1 cellular context compared by ENCODE assay signal in the genomic region with DNA sequence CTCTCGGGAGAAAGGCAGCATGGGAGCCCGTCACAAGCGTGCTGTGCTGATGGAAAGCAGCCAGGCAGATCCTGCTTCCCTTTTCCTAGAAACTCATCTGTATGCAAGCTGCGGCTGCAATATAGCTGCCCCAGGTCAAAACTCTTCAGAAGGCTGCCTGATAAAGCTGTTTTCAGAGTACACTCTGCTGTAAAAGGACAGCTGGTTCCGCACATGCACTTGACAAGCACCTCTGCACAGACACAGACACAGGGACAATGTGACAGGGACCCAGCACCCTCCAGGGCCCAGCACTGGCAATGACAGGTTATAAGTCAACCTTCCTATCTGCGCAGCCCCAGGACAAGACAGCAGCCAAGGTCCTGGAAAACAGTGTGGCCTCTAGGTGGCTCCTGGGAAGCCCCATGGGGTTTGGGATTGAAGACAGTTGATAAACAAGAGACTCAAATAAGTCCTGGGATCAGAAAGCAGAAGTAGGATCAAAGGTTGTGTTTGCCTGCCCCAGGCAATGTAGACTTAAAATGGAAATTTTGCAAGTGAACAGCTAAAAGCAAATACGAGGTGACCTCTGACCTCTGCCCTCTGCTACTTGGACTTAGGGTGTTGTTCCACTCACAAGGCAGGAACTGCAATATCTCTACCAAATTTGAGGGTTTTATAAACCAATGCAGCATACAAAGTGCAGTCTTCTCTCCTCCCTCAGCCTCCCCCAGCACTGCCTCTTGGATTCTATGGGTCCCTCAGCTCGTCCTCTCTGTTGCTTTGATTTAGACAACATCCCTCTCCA.
TF ChIP-seq lines count a peak whose summit lies in the region.

No MANE protein-coding gene starts in this region.

TF ChIP-seq in HepG2, 621 proteins besides CTCF, POLR2A, EP300 and RAD21 (continued from another document and continues in another):
- TF ChIP-seq, protein P1, sequence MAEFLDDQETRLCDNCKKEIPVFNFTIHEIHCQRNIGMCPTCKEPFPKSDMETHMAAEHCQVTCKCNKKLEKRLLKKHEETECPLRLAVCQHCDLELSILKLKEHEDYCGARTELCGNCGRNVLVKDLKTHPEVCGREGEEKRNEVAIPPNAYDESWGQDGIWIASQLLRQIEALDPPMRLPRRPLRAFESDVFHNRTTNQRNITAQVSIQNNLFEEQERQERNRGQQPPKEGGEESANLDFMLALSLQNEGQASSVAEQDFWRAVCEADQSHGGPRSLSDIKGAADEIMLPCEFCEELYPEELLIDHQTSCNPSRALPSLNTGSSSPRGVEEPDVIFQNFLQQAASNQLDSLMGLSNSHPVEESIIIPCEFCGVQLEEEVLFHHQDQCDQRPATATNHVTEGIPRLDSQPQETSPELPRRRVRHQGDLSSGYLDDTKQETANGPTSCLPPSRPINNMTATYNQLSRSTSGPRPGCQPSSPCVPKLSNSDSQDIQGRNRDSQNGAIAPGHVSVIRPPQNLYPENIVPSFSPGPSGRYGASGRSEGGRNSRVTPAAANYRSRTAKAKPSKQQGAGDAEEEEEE (CRISPR knock-in tag; IDR thresholded peaks at IDR 0.05; ENCODE audit: borderline replicate concordance), result no peak
- TF ChIP-seq RARG (CRISPR knock-in tag; IDR thresholded peaks at IDR 0.05; ENCODE audit: low read depth), result no peak
- TF ChIP-seq GFI1 (CRISPR knock-in tag; IDR thresholded peaks at IDR 0.05; ENCODE audit: borderline replicate concordance), result peak; percentile 91
- TF ChIP-seq, protein P2, sequence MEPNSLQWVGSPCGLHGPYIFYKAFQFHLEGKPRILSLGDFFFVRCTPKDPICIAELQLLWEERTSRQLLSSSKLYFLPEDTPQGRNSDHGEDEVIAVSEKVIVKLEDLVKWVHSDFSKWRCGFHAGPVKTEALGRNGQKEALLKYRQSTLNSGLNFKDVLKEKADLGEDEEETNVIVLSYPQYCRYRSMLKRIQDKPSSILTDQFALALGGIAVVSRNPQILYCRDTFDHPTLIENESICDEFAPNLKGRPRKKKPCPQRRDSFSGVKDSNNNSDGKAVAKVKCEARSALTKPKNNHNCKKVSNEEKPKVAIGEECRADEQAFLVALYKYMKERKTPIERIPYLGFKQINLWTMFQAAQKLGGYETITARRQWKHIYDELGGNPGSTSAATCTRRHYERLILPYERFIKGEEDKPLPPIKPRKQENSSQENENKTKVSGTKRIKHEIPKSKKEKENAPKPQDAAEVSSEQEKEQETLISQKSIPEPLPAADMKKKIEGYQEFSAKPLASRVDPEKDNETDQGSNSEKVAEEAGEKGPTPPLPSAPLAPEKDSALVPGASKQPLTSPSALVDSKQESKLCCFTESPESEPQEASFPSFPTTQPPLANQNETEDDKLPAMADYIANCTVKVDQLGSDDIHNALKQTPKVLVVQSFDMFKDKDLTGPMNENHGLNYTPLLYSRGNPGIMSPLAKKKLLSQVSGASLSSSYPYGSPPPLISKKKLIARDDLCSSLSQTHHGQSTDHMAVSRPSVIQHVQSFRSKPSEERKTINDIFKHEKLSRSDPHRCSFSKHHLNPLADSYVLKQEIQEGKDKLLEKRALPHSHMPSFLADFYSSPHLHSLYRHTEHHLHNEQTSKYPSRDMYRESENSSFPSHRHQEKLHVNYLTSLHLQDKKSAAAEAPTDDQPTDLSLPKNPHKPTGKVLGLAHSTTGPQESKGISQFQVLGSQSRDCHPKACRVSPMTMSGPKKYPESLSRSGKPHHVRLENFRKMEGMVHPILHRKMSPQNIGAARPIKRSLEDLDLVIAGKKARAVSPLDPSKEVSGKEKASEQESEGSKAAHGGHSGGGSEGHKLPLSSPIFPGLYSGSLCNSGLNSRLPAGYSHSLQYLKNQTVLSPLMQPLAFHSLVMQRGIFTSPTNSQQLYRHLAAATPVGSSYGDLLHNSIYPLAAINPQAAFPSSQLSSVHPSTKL (CRISPR knock-in tag; IDR thresholded peaks at IDR 0.05), result peak; percentile 98
- no peak; the same call in 1 of the 2 replicates for TF ChIP-seq AHR (CRISPR knock-in tag; IDR thresholded peaks at IDR 0.05)
- no peak; the same call in none of the 2 replicates for TF ChIP-seq GATAD1 (CRISPR knock-in tag; IDR thresholded peaks at IDR 0.05)
- TF ChIP-seq ZNF343 (CRISPR knock-in tag; IDR thresholded peaks at IDR 0.05), result no peak
- TF ChIP-seq, protein P3, sequence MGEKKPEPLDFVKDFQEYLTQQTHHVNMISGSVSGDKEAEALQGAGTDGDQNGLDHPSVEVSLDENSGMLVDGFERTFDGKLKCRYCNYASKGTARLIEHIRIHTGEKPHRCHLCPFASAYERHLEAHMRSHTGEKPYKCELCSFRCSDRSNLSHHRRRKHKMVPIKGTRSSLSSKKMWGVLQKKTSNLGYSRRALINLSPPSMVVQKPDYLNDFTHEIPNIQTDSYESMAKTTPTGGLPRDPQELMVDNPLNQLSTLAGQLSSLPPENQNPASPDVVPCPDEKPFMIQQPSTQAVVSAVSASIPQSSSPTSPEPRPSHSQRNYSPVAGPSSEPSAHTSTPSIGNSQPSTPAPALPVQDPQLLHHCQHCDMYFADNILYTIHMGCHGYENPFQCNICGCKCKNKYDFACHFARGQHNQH (CRISPR knock-in tag; IDR thresholded peaks at IDR 0.05), result peak; percentile 78
- no peak for TF ChIP-seq ZNF124 (CRISPR knock-in tag; IDR thresholded peaks at IDR 0.05)
- 0 out of 2 replicates have a peak, but pooled peaks have one; percentile 10 for TF ChIP-seq ZNF652 (CRISPR knock-in tag; IDR thresholded peaks at IDR 0.05; ENCODE audit: borderline replicate concordance, low read depth)
- TF ChIP-seq, protein P4, sequence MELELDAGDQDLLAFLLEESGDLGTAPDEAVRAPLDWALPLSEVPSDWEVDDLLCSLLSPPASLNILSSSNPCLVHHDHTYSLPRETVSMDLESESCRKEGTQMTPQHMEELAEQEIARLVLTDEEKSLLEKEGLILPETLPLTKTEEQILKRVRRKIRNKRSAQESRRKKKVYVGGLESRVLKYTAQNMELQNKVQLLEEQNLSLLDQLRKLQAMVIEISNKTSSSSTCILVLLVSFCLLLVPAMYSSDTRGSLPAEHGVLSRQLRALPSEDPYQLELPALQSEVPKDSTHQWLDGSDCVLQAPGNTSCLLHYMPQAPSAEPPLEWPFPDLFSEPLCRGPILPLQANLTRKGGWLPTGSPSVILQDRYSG (CRISPR knock-in tag; IDR thresholded peaks at IDR 0.05), result no peak
- TF ChIP-seq CHD2 (IDR thresholded peaks at IDR 0.05; ENCODE audit: low read depth, low read length), result no peak; the same call in 1 of the 2 replicates
- TF ChIP-seq ZBTB3 (CRISPR knock-in tag; IDR thresholded peaks at IDR 0.05; ENCODE audit: borderline replicate concordance, low read depth), result no peak
- TF ChIP-seq, protein P5, sequence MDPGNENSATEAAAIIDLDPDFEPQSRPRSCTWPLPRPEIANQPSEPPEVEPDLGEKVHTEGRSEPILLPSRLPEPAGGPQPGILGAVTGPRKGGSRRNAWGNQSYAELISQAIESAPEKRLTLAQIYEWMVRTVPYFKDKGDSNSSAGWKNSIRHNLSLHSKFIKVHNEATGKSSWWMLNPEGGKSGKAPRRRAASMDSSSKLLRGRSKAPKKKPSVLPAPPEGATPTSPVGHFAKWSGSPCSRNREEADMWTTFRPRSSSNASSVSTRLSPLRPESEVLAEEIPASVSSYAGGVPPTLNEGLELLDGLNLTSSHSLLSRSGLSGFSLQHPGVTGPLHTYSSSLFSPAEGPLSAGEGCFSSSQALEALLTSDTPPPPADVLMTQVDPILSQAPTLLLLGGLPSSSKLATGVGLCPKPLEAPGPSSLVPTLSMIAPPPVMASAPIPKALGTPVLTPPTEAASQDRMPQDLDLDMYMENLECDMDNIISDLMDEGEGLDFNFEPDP (CRISPR knock-in tag; conservative IDR thresholded peaks at IDR 0.05), result no peak
- TF ChIP-seq ZNF256 (CRISPR knock-in tag; conservative IDR thresholded peaks at IDR 0.05), result 0 out of 2 replicates have a peak, but pooled peaks have one; percentile 62
- TF ChIP-seq ZNF530 (CRISPR knock-in tag; IDR thresholded peaks at IDR 0.05; ENCODE audit: low read depth), result no peak
- TF ChIP-seq JDP2 (CRISPR knock-in tag; IDR thresholded peaks at IDR 0.05; ENCODE audit: borderline replicate concordance), result no peak
- no peak for TF ChIP-seq ARNT (IDR thresholded peaks at IDR 0.05)
- TF ChIP-seq ZNF225 (CRISPR knock-in tag; IDR thresholded peaks at IDR 0.05), result no peak
- no peak for TF ChIP-seq ZNF678 (CRISPR knock-in tag; IDR thresholded peaks at IDR 0.05)
- no peak; the same call in 1 of the 2 replicates for TF ChIP-seq ZNF589 (CRISPR knock-in tag; conservative IDR thresholded peaks at IDR 0.05)
- no peak for TF ChIP-seq MLLT10 (CRISPR knock-in tag; IDR thresholded peaks at IDR 0.05)
- TF ChIP-seq AGO1 (IDR thresholded peaks at IDR 0.05; ENCODE audit: low read depth, low read length, poor library complexity, severe bottlenecking), result no peak
- TF ChIP-seq TMF1 (CRISPR knock-in tag; IDR thresholded peaks at IDR 0.05; ENCODE audit: low read depth), result no peak
- peak; percentile 68; the same call in 1 of the 2 replicates for TF ChIP-seq ZNF292 (CRISPR knock-in tag; IDR thresholded peaks at IDR 0.05; ENCODE audit: borderline replicate concordance, low read depth)
- no peak for TF ChIP-seq PLRG1 (conservative IDR thresholded peaks at IDR 0.05)
- TF ChIP-seq, protein P6, sequence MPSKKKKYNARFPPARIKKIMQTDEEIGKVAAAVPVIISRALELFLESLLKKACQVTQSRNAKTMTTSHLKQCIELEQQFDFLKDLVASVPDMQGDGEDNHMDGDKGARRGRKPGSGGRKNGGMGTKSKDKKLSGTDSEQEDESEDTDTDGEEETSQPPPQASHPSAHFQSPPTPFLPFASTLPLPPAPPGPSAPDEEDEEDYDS (CRISPR knock-in tag; IDR thresholded peaks at IDR 0.05), result peak; percentile 70; the same call in 1 of the 2 replicates
- no peak for TF ChIP-seq NFKB2 (CRISPR knock-in tag; IDR thresholded peaks at IDR 0.05; ENCODE audit: borderline replicate concordance)
- peak; percentile 39 for TF ChIP-seq GABPB1 (CRISPR knock-in tag; IDR thresholded peaks at IDR 0.05)
- no peak for TF ChIP-seq MBD4 (IDR thresholded peaks at IDR 0.05; ENCODE audit: borderline replicate concordance, low read length)
- peak; percentile 26 for TF ChIP-seq ELF1 (CRISPR knock-in tag; IDR thresholded peaks at IDR 0.05)
- TF ChIP-seq, protein P7, sequence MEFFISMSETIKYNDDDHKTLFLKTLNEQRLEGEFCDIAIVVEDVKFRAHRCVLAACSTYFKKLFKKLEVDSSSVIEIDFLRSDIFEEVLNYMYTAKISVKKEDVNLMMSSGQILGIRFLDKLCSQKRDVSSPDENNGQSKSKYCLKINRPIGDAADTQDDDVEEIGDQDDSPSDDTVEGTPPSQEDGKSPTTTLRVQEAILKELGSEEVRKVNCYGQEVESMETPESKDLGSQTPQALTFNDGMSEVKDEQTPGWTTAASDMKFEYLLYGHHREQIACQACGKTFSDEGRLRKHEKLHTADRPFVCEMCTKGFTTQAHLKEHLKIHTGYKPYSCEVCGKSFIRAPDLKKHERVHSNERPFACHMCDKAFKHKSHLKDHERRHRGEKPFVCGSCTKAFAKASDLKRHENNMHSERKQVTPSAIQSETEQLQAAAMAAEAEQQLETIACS (CRISPR knock-in tag; IDR thresholded peaks at IDR 0.05), result no peak
- 0 out of 2 replicates have a peak, but pooled peaks have one; percentile 30 for TF ChIP-seq ZNF543 (CRISPR knock-in tag; IDR thresholded peaks at IDR 0.05)
- no peak for TF ChIP-seq STAT5B (CRISPR knock-in tag; IDR thresholded peaks at IDR 0.05)
- TF ChIP-seq ZFP1 (CRISPR knock-in tag; IDR thresholded peaks at IDR 0.05), result peak; percentile 89
- TF ChIP-seq, protein P8, sequence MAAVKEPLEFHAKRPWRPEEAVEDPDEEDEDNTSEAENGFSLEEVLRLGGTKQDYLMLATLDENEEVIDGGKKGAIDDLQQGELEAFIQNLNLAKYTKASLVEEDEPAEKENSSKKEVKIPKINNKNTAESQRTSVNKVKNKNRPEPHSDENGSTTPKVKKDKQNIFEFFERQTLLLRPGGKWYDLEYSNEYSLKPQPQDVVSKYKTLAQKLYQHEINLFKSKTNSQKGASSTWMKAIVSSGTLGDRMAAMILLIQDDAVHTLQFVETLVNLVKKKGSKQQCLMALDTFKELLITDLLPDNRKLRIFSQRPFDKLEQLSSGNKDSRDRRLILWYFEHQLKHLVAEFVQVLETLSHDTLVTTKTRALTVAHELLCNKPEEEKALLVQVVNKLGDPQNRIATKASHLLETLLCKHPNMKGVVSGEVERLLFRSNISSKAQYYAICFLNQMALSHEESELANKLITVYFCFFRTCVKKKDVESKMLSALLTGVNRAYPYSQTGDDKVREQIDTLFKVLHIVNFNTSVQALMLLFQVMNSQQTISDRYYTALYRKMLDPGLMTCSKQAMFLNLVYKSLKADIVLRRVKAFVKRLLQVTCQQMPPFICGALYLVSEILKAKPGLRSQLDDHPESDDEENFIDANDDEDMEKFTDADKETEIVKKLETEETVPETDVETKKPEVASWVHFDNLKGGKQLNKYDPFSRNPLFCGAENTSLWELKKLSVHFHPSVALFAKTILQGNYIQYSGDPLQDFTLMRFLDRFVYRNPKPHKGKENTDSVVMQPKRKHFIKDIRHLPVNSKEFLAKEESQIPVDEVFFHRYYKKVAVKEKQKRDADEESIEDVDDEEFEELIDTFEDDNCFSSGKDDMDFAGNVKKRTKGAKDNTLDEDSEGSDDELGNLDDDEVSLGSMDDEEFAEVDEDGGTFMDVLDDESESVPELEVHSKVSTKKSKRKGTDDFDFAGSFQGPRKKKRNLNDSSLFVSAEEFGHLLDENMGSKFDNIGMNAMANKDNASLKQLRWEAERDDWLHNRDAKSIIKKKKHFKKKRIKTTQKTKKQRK (IDR thresholded peaks at IDR 0.05; ENCODE audit: low read length), result no peak
- peak; percentile 53; the same call in 1 of the 2 replicates for TF ChIP-seq ZFX (CRISPR knock-in tag; IDR thresholded peaks at IDR 0.05; ENCODE audit: low read depth)
- TF ChIP-seq MAFF (IDR thresholded peaks at IDR 0.05; ENCODE audit: low read depth, low read length), result no peak
- peak; percentile 92 for TF ChIP-seq SMAD3 (CRISPR knock-in tag; IDR thresholded peaks at IDR 0.05)
- no peak for TF ChIP-seq ZNF33A (CRISPR knock-in tag; IDR thresholded peaks at IDR 0.05; ENCODE audit: borderline replicate concordance)
- peak; percentile 40 for TF ChIP-seq ZEB1 (IDR thresholded peaks at IDR 0.05; ENCODE audit: insufficient replicate concordance, low read depth)
- TF ChIP-seq EED (CRISPR knock-in tag; IDR thresholded peaks at IDR 0.05), result peak; percentile 29; the same call in 1 of the 2 replicates
- TF ChIP-seq JUND (CRISPR knock-in tag; IDR thresholded peaks at IDR 0.05), result no peak
- TF ChIP-seq ZNF672 (CRISPR knock-in tag; IDR thresholded peaks at IDR 0.05), result no peak
- no peak for TF ChIP-seq GZF1 (CRISPR knock-in tag; IDR thresholded peaks at IDR 0.05)
- TF ChIP-seq, protein P9, sequence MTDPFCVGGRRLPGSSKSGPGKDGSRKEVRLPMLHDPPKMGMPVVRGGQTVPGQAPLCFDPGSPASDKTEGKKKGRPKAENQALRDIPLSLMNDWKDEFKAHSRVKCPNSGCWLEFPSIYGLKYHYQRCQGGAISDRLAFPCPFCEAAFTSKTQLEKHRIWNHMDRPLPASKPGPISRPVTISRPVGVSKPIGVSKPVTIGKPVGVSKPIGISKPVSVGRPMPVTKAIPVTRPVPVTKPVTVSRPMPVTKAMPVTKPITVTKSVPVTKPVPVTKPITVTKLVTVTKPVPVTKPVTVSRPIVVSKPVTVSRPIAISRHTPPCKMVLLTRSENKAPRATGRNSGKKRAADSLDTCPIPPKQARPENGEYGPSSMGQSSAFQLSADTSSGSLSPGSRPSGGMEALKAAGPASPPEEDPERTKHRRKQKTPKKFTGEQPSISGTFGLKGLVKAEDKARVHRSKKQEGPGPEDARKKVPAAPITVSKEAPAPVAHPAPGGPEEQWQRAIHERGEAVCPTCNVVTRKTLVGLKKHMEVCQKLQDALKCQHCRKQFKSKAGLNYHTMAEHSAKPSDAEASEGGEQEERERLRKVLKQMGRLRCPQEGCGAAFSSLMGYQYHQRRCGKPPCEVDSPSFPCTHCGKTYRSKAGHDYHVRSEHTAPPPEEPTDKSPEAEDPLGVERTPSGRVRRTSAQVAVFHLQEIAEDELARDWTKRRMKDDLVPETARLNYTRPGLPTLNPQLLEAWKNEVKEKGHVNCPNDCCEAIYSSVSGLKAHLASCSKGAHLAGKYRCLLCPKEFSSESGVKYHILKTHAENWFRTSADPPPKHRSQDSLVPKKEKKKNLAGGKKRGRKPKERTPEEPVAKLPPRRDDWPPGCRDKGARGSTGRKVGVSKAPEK (CRISPR knock-in tag; IDR thresholded peaks at IDR 0.05; ENCODE audit: borderline replicate concordance), result no peak
